ENCODE assay signal across 27 cellular contexts in genomic region chr9:2798423-2798822, GRCh38. TPM values are rescaled to one million over a fixed set of nuclear protein-coding genes. Genes with fewer than 3 reads are reported as not detected.
DNase-seq lines count a peak whose midpoint lies in the region; ATAC-seq, FAIRE-seq and TF ChIP-seq lines count a peak whose summit lies in the region.
"Had no signal": no experiment of that assay in that cellular context is flagged by ENCODE, and none has a peak within 500 bp of the region (broad histone marks: within the 10 kb centered on the region; RNA-seq: fewer than 3 reads in every experiment).

No MANE protein-coding gene starts in this region.

- no peak overlapping the region for H3K4me2 ChIP-seq in astrocyte (ENCODE audit: low read length)
- H3K4me2 ChIP-seq: hepatocyte had no signal

- FAIRE-seq in astrocyte (lab: Jason Lieb, UNC), result no peak
- FAIRE-seq: GM12891, H54, RCC 7860, small intestine had no signal

- in situ Hi-C loops in GM13977 (cut with MboI; ENCODE audit: low pct_unique_long_range_greater_than_20kb, low sequenced_read_pairs, unreplicated experiment), result no loop called here

- peaks cover 5% of the 10 kb centered on the region for H3K79me2 ChIP-seq in astrocyte (ENCODE audit: insufficient read depth, low read length)
- H3K79me2 ChIP-seq: hepatocyte had no signal

- H3K4me1 Mint-ChIP-seq in astrocyte (ENCODE audit: low read depth, unreplicated experiment), result peaks cover 22% of the 10 kb centered on the region
- H3K4me1 Mint-ChIP-seq: CD8-positive, alpha-beta memory T cell; central memory CD8-positive, alpha-beta T cell had no signal

- H3K9me3 ChIP-seq in astrocyte (ENCODE audit: insufficient read depth, low read depth, low read length) (no peaks in the 10 kb centered on the region), right atrium auricular region (no peaks in the 10 kb centered on the region), aorta (ENCODE audit: control insufficient read depth, low read length) (no peaks in the 10 kb centered on the region)
- H3K9me3 ChIP-seq: lower lobe of right lung, MG63 had no signal

- no peaks in the 10 kb centered on the region for H3K9me3 Mint-ChIP-seq in astrocyte (ENCODE audit: unreplicated experiment)
- H3K9me3 Mint-ChIP-seq: CD8-positive, alpha-beta memory T cell had no signal

- H3K27ac ChIP-seq in astrocyte (ENCODE audit: low read depth, low read length), result peak overlapping the region; percentile 17
- peak overlapping the region; percentile 57 to 78 for H3K27ac ChIP-seq in right atrium auricular region
- H3K27ac ChIP-seq in aorta (ENCODE audit: low read depth in 1 of 2, low read length in 2 of 2), result no peak overlapping the region
- H3K27ac ChIP-seq: 22Rv1, foreskin keratinocyte, hepatocyte, lower lobe of right lung had no signal

- no peak overlapping the region for H3K9ac ChIP-seq in astrocyte (ENCODE audit: low read length)

- no peak overlapping the region for H3K4me3 Mint-ChIP-seq in astrocyte (ENCODE audit: unreplicated experiment)
- H3K4me3 Mint-ChIP-seq: CD8-positive, alpha-beta memory T cell; central memory CD8-positive, alpha-beta T cell; stimulated activated naive B cell treated with anti-CD40 and anti-IgM and Interleukin-4, amounts not matched to agents 10 μg/mL and 1 μg/mL and 100 μg/mL, for 72 hours had no signal

- H3K27me3 ChIP-seq in astrocyte (ENCODE audit: insufficient read depth, low read length) (no peaks in the 10 kb centered on the region), right atrium auricular region (no peaks in the 10 kb centered on the region), aorta (ENCODE audit: control insufficient read depth in 1 of 2, insufficient read depth in 2 of 2, low read length in 1 of 2) (no peaks in the 10 kb centered on the region)
- H3K27me3 ChIP-seq: foreskin keratinocyte, hepatocyte, MG63 had no signal

- H3K4me1 ChIP-seq in astrocyte (ENCODE audit: insufficient read depth, low read length) (peaks cover 8% of the 10 kb centered on the region), right atrium auricular region (peaks cover 0 to 4% of the 10 kb centered on the region in 2 donors), aorta (ENCODE audit: control insufficient read depth in 1 of 2, insufficient read depth in 2 of 2, low read length in 2 of 2) (peaks cover 0 to 2% of the 10 kb centered on the region in 2 donors)
- H3K4me1 ChIP-seq: lower lobe of right lung had no signal

- no peak overlapping the region for H3K27ac Mint-ChIP-seq in astrocyte (ENCODE audit: unreplicated experiment)
- H3K27ac Mint-ChIP-seq: stimulated activated naive B cell treated with anti-CD40 and anti-IgM and Interleukin-4, amounts not matched to agents 10 μg/mL and 1 μg/mL and 100 μg/mL, for 72 hours had no signal

- 87 to 89% methylated on average over 1 of the region's 1 CpG for WGBS in aorta, 2 donors

- no peaks in the 10 kb centered on the region for H4K20me1 ChIP-seq in astrocyte (ENCODE audit: insufficient read depth, low read length)

- peaks cover 40% of the 10 kb centered on the region for H3K36me3 ChIP-seq in astrocyte (ENCODE audit: insufficient read depth, low read length)
- peaks cover 33% of the 10 kb centered on the region for H3K36me3 ChIP-seq in right atrium auricular region
- H3K36me3 ChIP-seq in aorta (ENCODE audit: control insufficient read depth in 1 of 2, insufficient read depth in 2 of 2, low read length in 1 of 2), result peaks cover 4 to 8% of the 10 kb centered on the region in 2 donors

- ATAC-seq in aorta (ENCODE audit: low FRiP score), result no peak
- no peak for ATAC-seq in GM18873 (IDR thresholded peaks at IDR 0.05; ENCODE audit: low FRiP score, unreplicated experiment)
- ATAC-seq: foreskin keratinocyte; lower lobe of right lung; stimulated activated naive B cell treated with anti-CD40 and anti-IgM and Interleukin-4, amounts not matched to agents 10 μg/mL and 1 μg/mL and 100 μg/mL, for 72 hours had no signal

- peaks cover 36% of the 10 kb centered on the region for H3K36me3 Mint-ChIP-seq in astrocyte (ENCODE audit: low read depth, unreplicated experiment)

- no peak overlapping the region for H2AFZ ChIP-seq in astrocyte (ENCODE audit: low read depth, low read length)
- H2AFZ ChIP-seq: hepatocyte had no signal

- intact Hi-C loops in aorta (cut with DNase I), result no loop called here
- intact Hi-C loops in posterior vena cava (cut with DNase I), result no loop called here

- TF ChIP-seq CTCF in GM13977 (IDR thresholded peaks at IDR 0.05; ENCODE audit: extremely low read depth, insufficient read depth, missing control alignments), result no peak
- no peak for TF ChIP-seq CTCF in astrocyte (IDR thresholded peaks at IDR 0.05; ENCODE audit: insufficient read depth, low read depth, low read length)
- TF ChIP-seq CTCF in right atrium auricular region (IDR thresholded peaks at IDR 0.05), result no peak

- H3K4me3 ChIP-seq in astrocyte (ENCODE audit: insufficient read depth, low read depth, low read length) (no peak overlapping the region), right atrium auricular region (no peak overlapping the region), aorta (ENCODE audit: low read length in 2 of 2) (no peak overlapping the region)
- H3K4me3 ChIP-seq: hepatocyte, lower lobe of right lung, MG63 had no signal

- peak; percentile 30 for DNase-seq in NCI-H2227 treated with DMSO at 0.1 percent for 48 hours (lab: John Stamatoyannopoulos, UW)
- no peak for DNase-seq in NCI-H2227 (lab: John Stamatoyannopoulos, UW; ENCODE audit: unreplicated experiment)
- DNase-seq in GM13977 (ENCODE audit: low spot score), result peak; percentile 12
- DNase-seq in astrocyte (ENCODE audit: low read depth), result no peak
- DNase-seq in right atrium auricular region (ENCODE audit: low spot score), result no peak
- DNase-seq in aorta, result no peak
- DNase-seq in posterior vena cava (ENCODE audit: low spot score), result no peak
- DNase-seq: activated CD4-positive, alpha-beta T cell treated with anti-CD3 and anti-CD28 coated beads, Interleukin-2, amount 50 U/mL, for 4 hours; activated CD8-positive, alpha-beta memory T cell treated with anti-CD3 and anti-CD28 coated beads, Interleukin-2, amount 50 U/mL, for 4 hours; activated naive CD4-positive, alpha-beta T cell; CD8-positive, alpha-beta memory T cell; foreskin keratinocyte; islet precursor cell; lower lobe of right lung; MG63; NCI-H1417 treated with DMSO at 0.1 percent for 48 hours; NCI-H2107; NCI-H510A treated with DMSO at 0.1 percent for 48 hours; small intestine; stimulated activated naive B cell treated with anti-CD40 and anti-IgM and Interleukin-4, amounts not matched to agents 10 μg/mL and 1 μg/mL and 100 μg/mL, for 72 hours had no signal

- no peaks in the 10 kb centered on the region for H3K27me3 Mint-ChIP-seq in astrocyte (ENCODE audit: low read depth, unreplicated experiment)
- H3K27me3 Mint-ChIP-seq: CD8-positive, alpha-beta memory T cell; central memory CD8-positive, alpha-beta T cell; stimulated activated naive B cell treated with anti-CD40 and anti-IgM and Interleukin-4, amounts not matched to agents 10 μg/mL and 1 μg/mL and 100 μg/mL, for 72 hours had no signal

RNA-seq across cellular contexts. Expression of gene PUM3, which starts 45.5 kb away (rescaled TPM):
- 58.0 and 64.2 TPM in 2 replicates for total RNA-seq in astrocyte
- total RNA-seq in right atrium auricular region, result 10 to 100 TPM; 13.5 to 14.3 TPM
- total RNA-seq in aorta, result 10 to 100 TPM; 45.2 to 48.1 TPM
- polyA plus RNA-seq in aorta, result 10 to 100 TPM; 21.7 to 35.0 TPM
- 10 to 100 TPM; 38.8 to 45.9 TPM for total RNA-seq in posterior vena cava

Comparison
In these comparisons a context has a peak if more than half of its experiments do, and no peak if none do; other contexts are left out.
1. DNase-seq: peak in NCI-H2227 treated with DMSO at 0.1 percent for 48 hours (single experiment) and GM13977 (single experiment); none in NCI-H2227 (single experiment), astrocyte (single experiment), right atrium auricular region (single experiment), aorta (0 of 2) and posterior vena cava (single experiment).
2. H3K27ac ChIP-seq: peak in astrocyte (single experiment) and right atrium auricular region (2 of 2); none in aorta (0 of 2).